In genomic region chr1:51699376-51699775, GRCh38 we compare ENCODE assay signal across 14 cellular contexts.
A peak's percentile ranks its signal among the peaks of the same experiment; 100 is the strongest.
DNase-seq lines count a peak whose midpoint lies in the region; ATAC-seq and TF ChIP-seq lines count a peak whose summit lies in the region.
"Had no signal": no experiment of that assay in that cellular context is flagged by ENCODE, and none has a peak within 500 bp of the region (broad histone marks: within the 10 kb centered on the region; RNA-seq: fewer than 3 reads in every experiment).

No MANE protein-coding gene starts in this region.

- H3K4me1 Mint-ChIP-seq in osteocyte (ENCODE audit: unreplicated experiment) (peaks cover 14% of the 10 kb centered on the region), natural killer cell (peaks cover 5 to 15% of the 10 kb centered on the region in 2 donors)

- H3K27me3 Mint-ChIP-seq in osteocyte (ENCODE audit: unreplicated experiment) (no peaks in the 10 kb centered on the region), natural killer cell (ENCODE audit: low read depth in 2 of 2) (no peaks in the 10 kb centered on the region)
- H3K27me3 Mint-ChIP-seq: CD4-positive, alpha-beta memory T cell had no signal

- no peak overlapping the region for H3K27ac ChIP-seq in right lobe of liver
- H3K27ac ChIP-seq: C4-2B had no signal

- DNase-seq in HCEC 1CT = peak; percentile 24
- DNase-seq in M059J (ENCODE audit: low read depth) = peak; percentile 41
- no peak for DNase-seq in osteocyte (ENCODE audit: extremely low spot score, unreplicated experiment)
- DNase-seq in natural killer cell = no peak
- no peak for DNase-seq in right lobe of liver
- no peak for DNase-seq in NCI-H2196 treated with DMSO at 0.1 percent for 48 hours (lab: John Stamatoyannopoulos, UW; ENCODE audit: unreplicated experiment)
- DNase-seq: BE2C; CD4-positive, alpha-beta memory T cell; DMS153; DMS79 treated with DMSO at 0.1 percent for 48 hours; GF-D8 had no signal

- TF ChIP-seq POLR2A in right lobe of liver (IDR thresholded peaks at IDR 0.05) = no peak

- no peak for TF ChIP-seq CTCF in osteocyte (IDR thresholded peaks at IDR 0.05)
- TF ChIP-seq CTCF in natural killer cell (IDR thresholded peaks at IDR 0.05) = no peak
- no peak for TF ChIP-seq CTCF in right lobe of liver (IDR thresholded peaks at IDR 0.05)

- H3K36me3 Mint-ChIP-seq in osteocyte (ENCODE audit: unreplicated experiment) (peaks cover 4% of the 10 kb centered on the region), natural killer cell (no peaks in the 10 kb centered on the region)

- peaks cover 12% of the 10 kb centered on the region for H3K9me3 Mint-ChIP-seq in osteocyte (ENCODE audit: unreplicated experiment)
- no peaks in the 10 kb centered on the region for H3K9me3 Mint-ChIP-seq in natural killer cell

- H3K27ac Mint-ChIP-seq in osteocyte (ENCODE audit: unreplicated experiment) (peak overlapping the region; percentile 27), natural killer cell (no peak overlapping the region)

- H3K27me3 ChIP-seq in right lobe of liver = no peaks in the 10 kb centered on the region
- H3K27me3 ChIP-seq: BE2C had no signal

- peaks cover 0 to 10% (median 2%) of the 10 kb centered on the region in 4 donors for H3K4me1 ChIP-seq in right lobe of liver
- H3K4me1 ChIP-seq: BE2C, HAP-1 had no signal

- no peaks in the 10 kb centered on the region for H3K36me3 ChIP-seq in right lobe of liver
- H3K36me3 ChIP-seq: BE2C, HAP-1 had no signal

- no peak overlapping the region for H3K4me3 Mint-ChIP-seq in osteocyte (ENCODE audit: unreplicated experiment)
- no peak overlapping the region for H3K4me3 Mint-ChIP-seq in natural killer cell
- H3K4me3 Mint-ChIP-seq: CD4-positive, alpha-beta memory T cell had no signal

- no peaks in the 10 kb centered on the region for H3K9me3 ChIP-seq in right lobe of liver
- H3K9me3 ChIP-seq: BE2C, HAP-1 had no signal

- H3K4me3 ChIP-seq in right lobe of liver = no peak overlapping the region
- H3K4me3 ChIP-seq: HAP-1 had no signal

- WGBS in right lobe of liver (ENCODE audit: insufficient coverage, low coverage, low lambda C conversion rate, missing lambda C conversion rate) = 86% methylated on average over 1 of the region's 1 CpG

- intact Hi-C loops in natural killer cell (cut with micrococcal nuclease) (no loop called here), right lobe of liver (cut with DNase I) (no loop called here)

- ATAC-seq in HG03432 (IDR thresholded peaks at IDR 0.05; ENCODE audit: unreplicated experiment) = no peak
- ATAC-seq in natural killer cell = no peak
- ATAC-seq in right lobe of liver = no peak

Comparison
In these comparisons a context has a peak if more than half of its experiments do, and no peak if none do; other contexts are left out.
1. DNase-seq: peak in HCEC 1CT (single experiment) and M059J (single experiment); none in osteocyte (single experiment), natural killer cell (single experiment), right lobe of liver (0 of 3) and NCI-H2196 treated with DMSO at 0.1 percent for 48 hours (single experiment).